In the genomic region with DNA sequence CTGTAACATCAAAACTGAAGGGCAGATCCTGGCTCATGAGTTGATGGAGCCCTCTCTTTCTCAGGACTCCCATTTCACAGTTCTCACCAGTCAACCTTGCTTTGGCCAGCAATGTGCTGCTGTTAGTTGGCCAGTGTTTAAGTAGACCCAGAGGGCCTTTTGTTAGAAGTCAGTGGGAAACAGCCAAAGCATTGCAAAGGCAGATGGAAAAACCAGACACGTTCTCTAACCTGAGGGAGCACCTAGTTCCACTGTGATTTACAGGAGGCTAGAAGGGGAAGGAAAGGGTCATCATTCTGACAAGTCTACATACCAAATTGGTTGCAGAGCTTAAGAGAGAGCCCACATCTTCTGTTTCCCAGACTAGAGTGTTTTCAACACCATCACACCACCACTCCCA, we compare ENCODE assay signal across 3 cellular contexts.
TF ChIP-seq lines count a peak whose summit lies in the region.

No MANE protein-coding gene starts in this region.

TF ChIP-seq in HEK293, 187 proteins besides CTCF, POLR2A, EP300 and RAD21:
- TF ChIP-seq ZEB2 (tag by site-specific recombination; IDR thresholded peaks at IDR 0.05) = no peak
- TF ChIP-seq, protein P1, sequence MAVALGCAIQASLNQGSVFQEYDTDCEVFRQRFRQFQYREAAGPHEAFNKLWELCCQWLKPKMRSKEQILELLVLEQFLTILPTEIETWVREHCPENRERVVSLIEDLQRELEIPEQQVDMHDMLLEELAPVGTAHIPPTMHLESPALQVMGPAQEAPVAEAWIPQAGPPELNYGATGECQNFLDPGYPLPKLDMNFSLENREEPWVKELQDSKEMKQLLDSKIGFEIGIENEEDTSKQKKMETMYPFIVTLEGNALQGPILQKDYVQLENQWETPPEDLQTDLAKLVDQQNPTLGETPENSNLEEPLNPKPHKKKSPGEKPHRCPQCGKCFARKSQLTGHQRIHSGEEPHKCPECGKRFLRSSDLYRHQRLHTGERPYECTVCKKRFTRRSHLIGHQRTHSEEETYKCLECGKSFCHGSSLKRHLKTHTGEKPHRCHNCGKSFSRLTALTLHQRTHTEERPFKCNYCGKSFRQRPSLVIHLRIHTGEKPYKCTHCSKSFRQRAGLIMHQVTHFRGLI (tag by site-specific recombination; IDR thresholded peaks at IDR 0.05) = 0 out of 2 replicates have a peak, but pooled peaks have one; percentile 27

TF ChIP-seq in H1, 55 proteins besides CTCF, POLR2A, EP300 and RAD21:
- TF ChIP-seq SUZ12 (IDR thresholded peaks at IDR 0.05; ENCODE audit: low read length) (no peak), POLR2AphosphoS5 (IDR thresholded peaks at IDR 0.05; ENCODE audit: low read depth, low read length) (no peak)

TF ChIP-seq in HepG2, 621 proteins besides CTCF, POLR2A, EP300 and RAD21:
- TF ChIP-seq CENPT (CRISPR knock-in tag; IDR thresholded peaks at IDR 0.05; ENCODE audit: low read depth) (no peak), FOXP1 (IDR thresholded peaks at IDR 0.05) (no peak), FOXP1 (CRISPR knock-in tag; IDR thresholded peaks at IDR 0.05) (no peak), ZNF136 (CRISPR knock-in tag; IDR thresholded peaks at IDR 0.05; ENCODE audit: low read depth) (no peak), MEF2D (CRISPR knock-in tag; IDR thresholded peaks at IDR 0.05) (no peak), ZNF326 (CRISPR knock-in tag; IDR thresholded peaks at IDR 0.05; ENCODE audit: borderline replicate concordance) (no peak), SMC3 (IDR thresholded peaks at IDR 0.05; ENCODE audit: low read length) (no peak), JUND (CRISPR knock-in tag; IDR thresholded peaks at IDR 0.05) (no peak), SOX5 (CRISPR knock-in tag; IDR thresholded peaks at IDR 0.05; ENCODE audit: borderline replicate concordance) (no peak)
- TF ChIP-seq, protein P2, sequence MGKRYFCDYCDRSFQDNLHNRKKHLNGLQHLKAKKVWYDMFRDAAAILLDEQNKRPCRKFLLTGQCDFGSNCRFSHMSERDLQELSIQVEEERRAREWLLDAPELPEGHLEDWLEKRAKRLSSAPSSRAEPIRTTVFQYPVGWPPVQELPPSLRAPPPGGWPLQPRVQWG (CRISPR knock-in tag; IDR thresholded peaks at IDR 0.05; ENCODE audit: borderline replicate concordance, low read depth) = no peak
- TF ChIP-seq, protein P3, sequence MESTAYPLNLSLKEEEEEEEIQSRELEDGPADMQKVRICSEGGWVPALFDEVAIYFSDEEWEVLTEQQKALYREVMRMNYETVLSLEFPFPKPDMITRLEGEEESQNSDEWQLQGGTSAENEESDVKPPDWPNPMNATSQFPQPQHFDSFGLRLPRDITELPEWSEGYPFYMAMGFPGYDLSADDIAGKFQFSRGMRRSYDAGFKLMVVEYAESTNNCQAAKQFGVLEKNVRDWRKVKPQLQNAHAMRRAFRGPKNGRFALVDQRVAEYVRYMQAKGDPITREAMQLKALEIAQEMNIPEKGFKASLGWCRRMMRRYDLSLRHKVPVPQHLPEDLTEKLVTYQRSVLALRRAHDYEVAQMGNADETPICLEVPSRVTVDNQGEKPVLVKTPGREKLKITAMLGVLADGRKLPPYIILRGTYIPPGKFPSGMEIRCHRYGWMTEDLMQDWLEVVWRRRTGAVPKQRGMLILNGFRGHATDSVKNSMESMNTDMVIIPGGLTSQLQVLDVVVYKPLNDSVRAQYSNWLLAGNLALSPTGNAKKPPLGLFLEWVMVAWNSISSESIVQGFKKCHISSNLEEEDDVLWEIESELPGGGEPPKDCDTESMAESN (CRISPR knock-in tag; conservative IDR thresholded peaks at IDR 0.05) = no peak
- TF ChIP-seq, protein P4, sequence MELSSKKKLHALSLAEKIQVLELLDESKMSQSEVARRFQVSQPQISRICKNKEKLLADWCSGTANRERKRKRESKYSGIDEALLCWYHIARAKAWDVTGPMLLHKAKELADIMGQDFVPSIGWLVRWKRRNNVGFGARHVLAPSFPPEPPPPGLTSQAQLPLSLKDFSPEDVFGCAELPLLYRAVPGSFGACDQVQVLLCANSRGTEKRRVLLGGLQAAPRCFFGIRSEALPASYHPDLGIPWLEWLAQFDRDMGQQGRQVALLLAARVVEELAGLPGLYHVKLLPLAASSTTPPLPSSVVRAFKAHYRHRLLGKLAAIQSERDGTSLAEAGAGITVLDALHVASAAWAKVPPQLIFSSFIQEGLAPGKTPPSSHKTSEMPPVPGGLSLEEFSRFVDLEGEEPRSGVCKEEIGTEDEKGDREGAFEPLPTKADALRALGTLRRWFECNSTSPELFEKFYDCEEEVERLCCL (CRISPR knock-in tag; IDR thresholded peaks at IDR 0.05; ENCODE audit: borderline replicate concordance) = no peak
- TF ChIP-seq, protein P5, sequence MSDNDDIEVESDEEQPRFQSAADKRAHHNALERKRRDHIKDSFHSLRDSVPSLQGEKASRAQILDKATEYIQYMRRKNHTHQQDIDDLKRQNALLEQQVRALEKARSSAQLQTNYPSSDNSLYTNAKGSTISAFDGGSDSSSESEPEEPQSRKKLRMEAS (IDR thresholded peaks at IDR 0.05) = no peak
- TF ChIP-seq, protein P6, sequence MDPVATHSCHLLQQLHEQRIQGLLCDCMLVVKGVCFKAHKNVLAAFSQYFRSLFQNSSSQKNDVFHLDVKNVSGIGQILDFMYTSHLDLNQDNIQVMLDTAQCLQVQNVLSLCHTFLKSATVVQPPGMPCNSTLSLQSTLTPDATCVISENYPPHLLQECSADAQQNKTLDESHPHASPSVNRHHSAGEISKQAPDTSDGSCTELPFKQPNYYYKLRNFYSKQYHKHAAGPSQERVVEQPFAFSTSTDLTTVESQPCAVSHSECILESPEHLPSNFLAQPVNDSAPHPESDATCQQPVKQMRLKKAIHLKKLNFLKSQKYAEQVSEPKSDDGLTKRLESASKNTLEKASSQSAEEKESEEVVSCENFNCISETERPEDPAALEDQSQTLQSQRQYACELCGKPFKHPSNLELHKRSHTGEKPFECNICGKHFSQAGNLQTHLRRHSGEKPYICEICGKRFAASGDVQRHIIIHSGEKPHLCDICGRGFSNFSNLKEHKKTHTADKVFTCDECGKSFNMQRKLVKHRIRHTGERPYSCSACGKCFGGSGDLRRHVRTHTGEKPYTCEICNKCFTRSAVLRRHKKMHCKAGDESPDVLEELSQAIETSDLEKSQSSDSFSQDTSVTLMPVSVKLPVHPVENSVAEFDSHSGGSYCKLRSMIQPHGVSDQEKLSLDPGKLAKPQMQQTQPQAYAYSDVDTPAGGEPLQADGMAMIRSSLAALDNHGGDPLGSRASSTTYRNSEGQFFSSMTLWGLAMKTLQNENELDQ (CRISPR knock-in tag; IDR thresholded peaks at IDR 0.05; ENCODE audit: borderline replicate concordance) = no peak
